17 cellular contexts compared by ENCODE assay signal in genomic region chr9:132548971-132549649, GRCh38. TPM values are rescaled to one million over a fixed set of nuclear protein-coding genes. Genes with fewer than 3 reads are reported as not detected.
DNase-seq lines count a peak whose midpoint lies in the region; FAIRE-seq and TF ChIP-seq lines count a peak whose summit lies in the region.
"Had no signal": no experiment of that assay in that cellular context is flagged by ENCODE, and none has a peak within 500 bp of the region (broad histone marks: within the 10 kb centered on the region; RNA-seq: fewer than 3 reads in every experiment).

No MANE protein-coding gene starts in this region.

- no peak overlapping the region for H3K18ac ChIP-seq in mesendoderm (ENCODE audit: low read length)

- peak; percentile 36 for DNase-seq in HTR-8/SVneo (ENCODE audit: insufficient read length, low spot score)
- DNase-seq in brain microvascular endothelial cell, result peak; percentile 27
- peak; percentile 63 for DNase-seq in mesendoderm
- no peak for DNase-seq in spleen
- DNase-seq in NCI-H345 treated with DMSO at 0.1 percent for 48 hours (lab: John Stamatoyannopoulos, UW; ENCODE audit: unreplicated experiment), result no peak
- no peak for DNase-seq in NOMO-1 treated with dmso at 0.1 percent for 144 hours (lab: John Stamatoyannopoulos, UW; ENCODE audit: unreplicated experiment)
- no peak for DNase-seq in NCI-H2029 (lab: John Stamatoyannopoulos, UW)
- DNase-seq: activated T-cell treated with anti-CD3 and anti-CD28 coated beads, Interleukin-2, amount 50 U/mL, for 1 hour; erythroblast; HFFc6; immature natural killer cell; KG1; NCI-H1105 treated with DMSO at 0.1 percent for 48 hours had no signal

- H2AK5ac ChIP-seq in mesendoderm (ENCODE audit: low read length), result no peak overlapping the region

- no peak overlapping the region for H3K4me2 ChIP-seq in mesendoderm (ENCODE audit: low read length)

- no peak overlapping the region for H4K5ac ChIP-seq in mesendoderm (ENCODE audit: low read length)

- H3K79me2 ChIP-seq in mesendoderm (ENCODE audit: control insufficient read depth, insufficient read depth, low read length), result no peaks in the 10 kb centered on the region

- H3K27me3 ChIP-seq in brain microvascular endothelial cell (replicated peaks), result no peaks in the 10 kb centered on the region
- H3K27me3 ChIP-seq in mesendoderm (ENCODE audit: insufficient read depth, low read length, poor library complexity), result no peaks in the 10 kb centered on the region
- peaks cover 0 to 28% (median 4%) of the 10 kb centered on the region in 7 donors for H3K27me3 ChIP-seq in spleen (replicated peaks in 1 of 7)

- no CpG with 5 or more reads among the region's 13 CpGs for WGBS in mesendoderm (ENCODE audit: extremely low coverage, insufficient coverage, low lambda C conversion rate)
- WGBS in spleen, 5 donors, result 61 to 76% (median 67%) methylated on average over 13 of the region's 13 CpGs

- H4K8ac ChIP-seq in mesendoderm (ENCODE audit: low read depth, low read length), result no peak overlapping the region

- intact Hi-C loops in spleen (cut with DNase I; ENCODE audit: low total_unique reads), result no loop called here

- no peak overlapping the region for H3K27ac ChIP-seq in brain microvascular endothelial cell
- H3K27ac ChIP-seq in mesendoderm (ENCODE audit: low read depth, low read length), result no peak overlapping the region
- peak overlapping the region; percentile 48 to 84 (median 74) for H3K27ac ChIP-seq in spleen
- H3K27ac ChIP-seq: SJSA1 had no signal

- no peak overlapping the region for H3K56ac ChIP-seq in mesendoderm (ENCODE audit: low read length)

- H2BK120ac ChIP-seq in mesendoderm (ENCODE audit: low read depth, low read length), result no peak overlapping the region

- H3K23ac ChIP-seq in mesendoderm (ENCODE audit: low read length), result no peak overlapping the region

- no peak for TF ChIP-seq POLR2A in spleen (IDR thresholded peaks at IDR 0.05)

- TF ChIP-seq CTCF in brain microvascular endothelial cell (IDR thresholded peaks at IDR 0.05; ENCODE audit: low read depth, low read length, missing control alignments) (no peak), spleen (IDR thresholded peaks at IDR 0.05 in 8 of 11, conservative IDR thresholded peaks at IDR 0.05 in 3 of 11) (no peak)

- H3K4me1 ChIP-seq in mesendoderm (ENCODE audit: control insufficient read depth, low read depth, low read length) (no peaks in the 10 kb centered on the region), spleen (peaks cover 0 to 44% (median 23%) of the 10 kb centered on the region in 6 donors)

- peaks cover 0 to 6% (median 0%) of the 10 kb centered on the region in 8 donors for H3K9me3 ChIP-seq in spleen
- H3K9me3 ChIP-seq: SJSA1 had no signal

- H3K36me3 ChIP-seq in brain microvascular endothelial cell (replicated peaks) (no peaks in the 10 kb centered on the region), mesendoderm (ENCODE audit: control insufficient read depth, insufficient read depth, low read length) (no peaks in the 10 kb centered on the region), spleen (no peaks in the 10 kb centered on the region)
- H3K36me3 ChIP-seq: SJSA1 had no signal

- no peak overlapping the region for H2BK15ac ChIP-seq in mesendoderm (replicated peaks; ENCODE audit: low read depth)

- H2BK5ac ChIP-seq in mesendoderm (ENCODE audit: low read length), result no peak overlapping the region

- no peak overlapping the region for H3K4ac ChIP-seq in mesendoderm (ENCODE audit: low read depth, low read length)

- in situ Hi-C loops in brain microvascular endothelial cell (cut with HindIII; ENCODE audit: low pct_ligation_motif_present, low sequenced_read_pairs), result no loop called here

- no peak for FAIRE-seq in HTR-8/SVneo (lab: Jason Lieb, UNC)
- FAIRE-seq: colon, GM19239 had no signal

- H3K9ac ChIP-seq in mesendoderm (ENCODE audit: low read length), result no peak overlapping the region

- no peaks in the 10 kb centered on the region for H3K79me1 ChIP-seq in mesendoderm (ENCODE audit: low read length)

- H3K4me3 ChIP-seq in brain microvascular endothelial cell (ENCODE audit: low read depth, low read length) (no peak overlapping the region), mesendoderm (ENCODE audit: low read length) (no peak overlapping the region), spleen (no peak overlapping the region)
- H3K4me3 ChIP-seq: SJSA1 had no signal

RNA-seq across cellular contexts. Expression of gene BARHL1, which starts 33.3 kb away (rescaled TPM):
- polyA plus RNA-seq in mesendoderm (2013, experiment 1 of 2), result not detected
- not detected for polyA plus RNA-seq in mesendoderm (2013, experiment 2 of 2)
- not detected for total RNA-seq in spleen
- not detected for polyA plus RNA-seq in spleen
- total RNA-seq: HFFc6, SJSA1 had no signal
- polyA plus RNA-seq: BJ, immature natural killer cell had no signal

Comparison
In these comparisons a context has a peak if more than half of its experiments do, and no peak if none do; other contexts are left out.
1. DNase-seq: peak in HTR-8/SVneo (single experiment), brain microvascular endothelial cell (single experiment) and mesendoderm (single experiment); none in spleen (single experiment), NCI-H345 treated with DMSO at 0.1 percent for 48 hours (single experiment), NOMO-1 treated with dmso at 0.1 percent for 144 hours (single experiment) and NCI-H2029 (single experiment).
2. H3K27ac ChIP-seq: peak in spleen (8 of 8); none in brain microvascular endothelial cell (single experiment) and mesendoderm (single experiment).